Comparison of ENCODE assay signal across 1 cellular context in genomic region chr12:107225626-107226025, GRCh38.
TF ChIP-seq lines count a peak whose summit lies in the region.

No MANE protein-coding gene starts in this region.

TF ChIP-seq in WTC11, 78 proteins besides CTCF, POLR2A, EP300 and RAD21 (continued from another document):
- no peak; the same call in 1 of the 2 replicates for TF ChIP-seq ERG (CRISPR knock-in tag; IDR thresholded peaks at IDR 0.05)
- no peak for TF ChIP-seq ZNF219 (CRISPR knock-in tag; IDR thresholded peaks at IDR 0.05; ENCODE audit: borderline replicate concordance)
- TF ChIP-seq, protein P1, sequence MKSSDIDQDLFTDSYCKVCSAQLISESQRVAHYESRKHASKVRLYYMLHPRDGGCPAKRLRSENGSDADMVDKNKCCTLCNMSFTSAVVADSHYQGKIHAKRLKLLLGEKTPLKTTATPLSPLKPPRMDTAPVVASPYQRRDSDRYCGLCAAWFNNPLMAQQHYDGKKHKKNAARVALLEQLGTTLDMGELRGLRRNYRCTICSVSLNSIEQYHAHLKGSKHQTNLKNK (CRISPR knock-in tag; IDR thresholded peaks at IDR 0.05), result no peak
- peak; percentile 40 for TF ChIP-seq ZNF423 (CRISPR knock-in tag; IDR thresholded peaks at IDR 0.05)
- peak; percentile 89 for TF ChIP-seq ZNF281 (CRISPR knock-in tag; IDR thresholded peaks at IDR 0.05)
- peak; percentile 53; the same call in 1 of the 2 replicates for TF ChIP-seq ETV6 (CRISPR knock-in tag; IDR thresholded peaks at IDR 0.05)
- TF ChIP-seq, protein P2, sequence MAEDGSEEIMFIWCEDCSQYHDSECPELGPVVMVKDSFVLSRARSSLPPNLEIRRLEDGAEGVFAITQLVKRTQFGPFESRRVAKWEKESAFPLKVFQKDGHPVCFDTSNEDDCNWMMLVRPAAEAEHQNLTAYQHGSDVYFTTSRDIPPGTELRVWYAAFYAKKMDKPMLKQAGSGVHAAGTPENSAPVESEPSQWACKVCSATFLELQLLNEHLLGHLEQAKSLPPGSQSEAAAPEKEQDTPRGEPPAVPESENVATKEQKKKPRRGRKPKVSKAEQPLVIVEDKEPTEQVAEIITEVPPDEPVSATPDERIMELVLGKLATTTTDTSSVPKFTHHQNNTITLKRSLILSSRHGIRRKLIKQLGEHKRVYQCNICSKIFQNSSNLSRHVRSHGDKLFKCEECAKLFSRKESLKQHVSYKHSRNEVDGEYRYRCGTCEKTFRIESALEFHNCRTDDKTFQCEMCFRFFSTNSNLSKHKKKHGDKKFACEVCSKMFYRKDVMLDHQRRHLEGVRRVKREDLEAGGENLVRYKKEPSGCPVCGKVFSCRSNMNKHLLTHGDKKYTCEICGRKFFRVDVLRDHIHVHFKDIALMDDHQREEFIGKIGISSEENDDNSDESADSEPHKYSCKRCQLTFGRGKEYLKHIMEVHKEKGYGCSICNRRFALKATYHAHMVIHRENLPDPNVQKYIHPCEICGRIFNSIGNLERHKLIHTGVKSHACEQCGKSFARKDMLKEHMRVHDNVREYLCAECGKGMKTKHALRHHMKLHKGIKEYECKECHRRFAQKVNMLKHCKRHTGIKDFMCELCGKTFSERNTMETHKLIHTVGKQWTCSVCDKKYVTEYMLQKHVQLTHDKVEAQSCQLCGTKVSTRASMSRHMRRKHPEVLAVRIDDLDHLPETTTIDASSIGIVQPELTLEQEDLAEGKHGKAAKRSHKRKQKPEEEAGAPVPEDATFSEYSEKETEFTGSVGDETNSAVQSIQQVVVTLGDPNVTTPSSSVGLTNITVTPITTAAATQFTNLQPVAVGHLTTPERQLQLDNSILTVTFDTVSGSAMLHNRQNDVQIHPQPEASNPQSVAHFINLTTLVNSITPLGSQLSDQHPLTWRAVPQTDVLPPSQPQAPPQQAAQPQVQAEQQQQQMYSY (CRISPR knock-in tag; IDR thresholded peaks at IDR 0.05), result peak; percentile 69
- no peak for TF ChIP-seq ZNF232 (CRISPR knock-in tag; IDR thresholded peaks at IDR 0.05)
- no peak for TF ChIP-seq PRRX2 (CRISPR knock-in tag; IDR thresholded peaks at IDR 0.05)
- TF ChIP-seq RORB (CRISPR knock-in tag; IDR thresholded peaks at IDR 0.05), result no peak
- TF ChIP-seq, protein P3, sequence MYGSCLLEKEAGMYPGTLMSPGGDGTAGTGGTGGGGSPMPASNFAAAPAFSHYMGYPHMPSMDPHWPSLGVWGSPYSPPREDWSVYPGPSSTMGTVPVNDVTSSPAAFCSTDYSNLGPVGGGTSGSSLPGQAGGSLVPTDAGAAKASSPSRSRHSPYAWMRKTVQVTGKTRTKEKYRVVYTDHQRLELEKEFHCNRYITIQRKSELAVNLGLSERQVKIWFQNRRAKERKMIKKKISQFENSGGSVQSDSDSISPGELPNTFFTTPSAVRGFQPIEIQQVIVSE (CRISPR knock-in tag; IDR thresholded peaks at IDR 0.05; ENCODE audit: borderline replicate concordance), result no peak
- no peak for TF ChIP-seq ATF6 (CRISPR knock-in tag; IDR thresholded peaks at IDR 0.05)
- no peak for TF ChIP-seq CREB1 (CRISPR knock-in tag; IDR thresholded peaks at IDR 0.05)
- TF ChIP-seq MXD4 (CRISPR knock-in tag; IDR thresholded peaks at IDR 0.05; ENCODE audit: borderline replicate concordance), result no peak
- TF ChIP-seq EMX1 (CRISPR knock-in tag; IDR thresholded peaks at IDR 0.05), result no peak
- TF ChIP-seq ARID4B (CRISPR knock-in tag; IDR thresholded peaks at IDR 0.05; ENCODE audit: borderline replicate concordance), result no peak
- no peak for TF ChIP-seq TEAD1 (CRISPR knock-in tag; IDR thresholded peaks at IDR 0.05)
- TF ChIP-seq HMGA2 (CRISPR knock-in tag; IDR thresholded peaks at IDR 0.05), result no peak
- no peak for TF ChIP-seq FOXJ3 (CRISPR knock-in tag; IDR thresholded peaks at IDR 0.05; ENCODE audit: borderline replicate concordance)
- TF ChIP-seq, protein P4, sequence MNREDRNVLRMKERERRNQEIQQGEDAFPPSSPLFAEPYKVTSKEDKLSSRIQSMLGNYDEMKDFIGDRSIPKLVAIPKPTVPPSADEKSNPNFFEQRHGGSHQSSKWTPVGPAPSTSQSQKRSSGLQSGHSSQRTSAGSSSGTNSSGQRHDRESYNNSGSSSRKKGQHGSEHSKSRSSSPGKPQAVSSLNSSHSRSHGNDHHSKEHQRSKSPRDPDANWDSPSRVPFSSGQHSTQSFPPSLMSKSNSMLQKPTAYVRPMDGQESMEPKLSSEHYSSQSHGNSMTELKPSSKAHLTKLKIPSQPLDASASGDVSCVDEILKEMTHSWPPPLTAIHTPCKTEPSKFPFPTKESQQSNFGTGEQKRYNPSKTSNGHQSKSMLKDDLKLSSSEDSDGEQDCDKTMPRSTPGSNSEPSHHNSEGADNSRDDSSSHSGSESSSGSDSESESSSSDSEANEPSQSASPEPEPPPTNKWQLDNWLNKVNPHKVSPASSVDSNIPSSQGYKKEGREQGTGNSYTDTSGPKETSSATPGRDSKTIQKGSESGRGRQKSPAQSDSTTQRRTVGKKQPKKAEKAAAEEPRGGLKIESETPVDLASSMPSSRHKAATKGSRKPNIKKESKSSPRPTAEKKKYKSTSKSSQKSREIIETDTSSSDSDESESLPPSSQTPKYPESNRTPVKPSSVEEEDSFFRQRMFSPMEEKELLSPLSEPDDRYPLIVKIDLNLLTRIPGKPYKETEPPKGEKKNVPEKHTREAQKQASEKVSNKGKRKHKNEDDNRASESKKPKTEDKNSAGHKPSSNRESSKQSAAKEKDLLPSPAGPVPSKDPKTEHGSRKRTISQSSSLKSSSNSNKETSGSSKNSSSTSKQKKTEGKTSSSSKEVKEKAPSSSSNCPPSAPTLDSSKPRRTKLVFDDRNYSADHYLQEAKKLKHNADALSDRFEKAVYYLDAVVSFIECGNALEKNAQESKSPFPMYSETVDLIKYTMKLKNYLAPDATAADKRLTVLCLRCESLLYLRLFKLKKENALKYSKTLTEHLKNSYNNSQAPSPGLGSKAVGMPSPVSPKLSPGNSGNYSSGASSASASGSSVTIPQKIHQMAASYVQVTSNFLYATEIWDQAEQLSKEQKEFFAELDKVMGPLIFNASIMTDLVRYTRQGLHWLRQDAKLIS (CRISPR knock-in tag; IDR thresholded peaks at IDR 0.05; ENCODE audit: borderline replicate concordance), result no peak
- TF ChIP-seq NFE2L1 (CRISPR knock-in tag; IDR thresholded peaks at IDR 0.05), result no peak
- TF ChIP-seq, protein P5, sequence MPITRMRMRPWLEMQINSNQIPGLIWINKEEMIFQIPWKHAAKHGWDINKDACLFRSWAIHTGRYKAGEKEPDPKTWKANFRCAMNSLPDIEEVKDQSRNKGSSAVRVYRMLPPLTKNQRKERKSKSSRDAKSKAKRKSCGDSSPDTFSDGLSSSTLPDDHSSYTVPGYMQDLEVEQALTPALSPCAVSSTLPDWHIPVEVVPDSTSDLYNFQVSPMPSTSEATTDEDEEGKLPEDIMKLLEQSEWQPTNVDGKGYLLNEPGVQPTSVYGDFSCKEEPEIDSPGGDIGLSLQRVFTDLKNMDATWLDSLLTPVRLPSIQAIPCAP (CRISPR knock-in tag; IDR thresholded peaks at IDR 0.05), result no peak
- TF ChIP-seq, protein P6, sequence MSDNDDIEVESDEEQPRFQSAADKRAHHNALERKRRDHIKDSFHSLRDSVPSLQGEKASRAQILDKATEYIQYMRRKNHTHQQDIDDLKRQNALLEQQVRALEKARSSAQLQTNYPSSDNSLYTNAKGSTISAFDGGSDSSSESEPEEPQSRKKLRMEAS (CRISPR knock-in tag; IDR thresholded peaks at IDR 0.05), result no peak
- no peak for TF ChIP-seq GABPB1 (CRISPR knock-in tag; IDR thresholded peaks at IDR 0.05)
- TF ChIP-seq, protein P7, sequence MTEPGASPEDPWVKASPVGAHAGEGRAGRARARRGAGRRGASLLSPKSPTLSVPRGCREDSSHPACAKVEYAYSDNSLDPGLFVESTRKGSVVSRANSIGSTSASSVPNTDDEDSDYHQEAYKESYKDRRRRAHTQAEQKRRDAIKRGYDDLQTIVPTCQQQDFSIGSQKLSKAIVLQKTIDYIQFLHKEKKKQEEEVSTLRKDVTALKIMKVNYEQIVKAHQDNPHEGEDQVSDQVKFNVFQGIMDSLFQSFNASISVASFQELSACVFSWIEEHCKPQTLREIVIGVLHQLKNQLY (CRISPR knock-in tag; IDR thresholded peaks at IDR 0.05), result no peak
- 0 out of 2 replicates have a peak, but pooled peaks have one; percentile 49 for TF ChIP-seq ZBTB21 (CRISPR knock-in tag; IDR thresholded peaks at IDR 0.05; ENCODE audit: borderline replicate concordance)
- TF ChIP-seq ZNF138 (CRISPR knock-in tag; conservative IDR thresholded peaks at IDR 0.05), result peak; percentile 64; the same call in 1 of the 2 replicates
- TF ChIP-seq, protein P8, sequence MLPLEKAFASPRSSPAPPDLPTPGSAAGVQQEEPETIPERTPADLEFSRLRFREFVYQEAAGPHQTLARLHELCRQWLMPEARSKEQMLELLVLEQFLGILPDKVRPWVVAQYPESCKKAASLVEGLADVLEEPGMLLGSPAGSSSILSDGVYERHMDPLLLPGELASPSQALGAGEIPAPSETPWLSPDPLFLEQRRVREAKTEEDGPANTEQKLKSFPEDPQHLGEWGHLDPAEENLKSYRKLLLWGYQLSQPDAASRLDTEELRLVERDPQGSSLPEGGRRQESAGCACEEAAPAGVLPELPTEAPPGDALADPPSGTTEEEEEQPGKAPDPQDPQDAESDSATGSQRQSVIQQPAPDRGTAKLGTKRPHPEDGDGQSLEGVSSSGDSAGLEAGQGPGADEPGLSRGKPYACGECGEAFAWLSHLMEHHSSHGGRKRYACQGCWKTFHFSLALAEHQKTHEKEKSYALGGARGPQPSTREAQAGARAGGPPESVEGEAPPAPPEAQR (CRISPR knock-in tag; IDR thresholded peaks at IDR 0.05), result peak; percentile 67; the same call in 1 of the 2 replicates
